In the genomic region with DNA sequence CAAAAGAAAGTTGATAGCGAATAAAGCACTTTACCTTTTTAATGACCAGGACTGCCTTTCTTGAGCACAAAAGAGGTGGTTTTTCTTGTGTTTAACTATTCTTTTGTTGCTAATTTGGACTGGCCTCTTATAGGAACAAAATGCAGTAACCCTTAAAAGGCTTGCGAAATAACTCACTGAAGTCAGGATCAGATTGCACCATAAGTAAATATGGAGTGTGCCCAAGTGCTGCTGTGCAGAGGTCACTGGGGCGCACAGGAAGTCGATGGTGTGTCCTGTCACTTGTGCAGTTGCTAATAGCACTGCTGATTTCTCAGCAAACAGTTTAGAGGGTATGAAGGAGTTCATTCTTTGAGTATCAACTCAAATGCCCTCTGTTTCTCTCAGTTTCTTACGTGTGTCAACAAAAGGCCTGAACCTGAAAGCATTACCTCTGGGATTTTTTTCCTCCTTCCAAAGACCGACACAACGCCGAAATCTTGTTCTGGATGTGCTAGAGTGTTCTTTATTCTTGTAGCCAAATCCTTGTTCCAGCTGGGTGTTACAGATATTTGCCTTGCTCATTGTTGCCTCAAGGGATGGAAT, we compare ENCODE assay signal across 11 cellular contexts.
A peak's percentile ranks its signal among the peaks of the same experiment; 100 is the strongest.
DNase-seq lines count a peak whose midpoint lies in the region; ATAC-seq, FAIRE-seq and TF ChIP-seq lines count a peak whose summit lies in the region.
"Had no signal": no experiment of that assay in that cellular context is flagged by ENCODE, and none has a peak within 500 bp of the region (broad histone marks: within the 10 kb centered on the region; RNA-seq: fewer than 3 reads in every experiment).

No MANE protein-coding gene starts in this region.

- peaks cover 3% of the 10 kb centered on the region for H3K79me2 ChIP-seq in HepG2 (ENCODE audit: insufficient read depth, low read length)

- FAIRE-seq in HepG2 (lab: Jason Lieb, UNC) = peak; percentile 89

- H3K36me3 ChIP-seq in adipocyte (ENCODE audit: control insufficient read depth, insufficient read depth, low read length, severe bottlenecking) (peaks cover 47% of the 10 kb centered on the region), HepG2 (replicated peaks in 1 of 2; ENCODE audit: control insufficient read depth in 1 of 2, insufficient read depth in 2 of 2, low read length in 2 of 2) (peaks cover 5 to 40% of the 10 kb centered on the region in 2 experiments)

- no peaks in the 10 kb centered on the region for H4K20me1 ChIP-seq in HepG2 (ENCODE audit: insufficient read depth, low read length)

- H3K27me3 ChIP-seq in adipocyte (replicated peaks; ENCODE audit: control insufficient read depth, insufficient read depth, low read length) (no peaks in the 10 kb centered on the region), HepG2 (ENCODE audit: control insufficient read depth in 1 of 2, insufficient read depth in 2 of 2, low read length in 2 of 2) (no peaks in the 10 kb centered on the region)
- H3K27me3 ChIP-seq: sigmoid colon, testis had no signal

- no peaks in the 10 kb centered on the region for H3K9me3 ChIP-seq in adipocyte (ENCODE audit: control insufficient read depth, low read length)
- H3K9me3 ChIP-seq in HepG2 (ENCODE audit: low read length) = no peaks in the 10 kb centered on the region
- H3K9me3 ChIP-seq: sigmoid colon, testis had no signal

- BruUV-seq in HepG2 (replicated peaks; lab: Mats Ljungman, UMichigan) = no TSS peak

- H3K9ac ChIP-seq in adipocyte (ENCODE audit: low read length) (peak overlapping the region; percentile 37), HepG2 (ENCODE audit: insufficient read depth, low read depth, low read length) (peak overlapping the region; percentile 62)

- CTCF ChIA-PET in HepG2 (lab: Yijun Ruan, JAX; ENCODE audit: low intra/inter-chr PET ratio, low total read pairs) = no interaction called here

- intact Hi-C loops in HepG2 (cut with micrococcal nuclease; ENCODE audit: unreplicated experiment) = loop anchor here (1.0 to 2.0 kb wide), 2 partner anchors 18 to 90 kb away; no protein-coding TSS in a partner anchor

- H3K4me2 ChIP-seq in HepG2 (ENCODE audit: low read depth, low read length) = peak overlapping the region; percentile 65

- 2% methylated on average over 8 of the region's 8 CpGs for WGBS in HepG2 (ENCODE audit: low lambda C conversion rate)

- TF ChIP-seq EP300 in HepG2 (IDR thresholded peaks at IDR 0.05; ENCODE audit: low read depth in 2 of 2, low read length in 2 of 2) (peak; percentile 98 to 99), HepG2 (CRISPR knock-in tag; IDR thresholded peaks at IDR 0.05; ENCODE audit: borderline replicate concordance) (peak; percentile 96)

- DNase-seq in AG08395 (ENCODE audit: low spot score) (peak; percentile 33), KBM-7 (peak; percentile 14), adipocyte (ENCODE audit: low read depth) (peak; percentile 86), HepG2 (ENCODE audit: low spot score) (peak; percentile 96), erythroblast (lab: John Stamatoyannopoulos, UW) (no peak)
- DNase-seq in stimulated activated CD4-positive, alpha-beta T cell treated with anti-CD3 and anti-CD28 coated beads, Interleukin-2, amount 100 ng/mL, for 24 hours = no peak
- DNase-seq: head of caudate nucleus, sigmoid colon, testis had no signal

- POLR2A ChIA-PET in HepG2 (lab: Yijun Ruan, JAX) = no interaction called here

- H3K4me1 ChIP-seq in adipocyte (ENCODE audit: control insufficient read depth, insufficient read depth, low read length) = peaks cover 36% of the 10 kb centered on the region
- peaks cover 63% of the 10 kb centered on the region for H3K4me1 ChIP-seq in HepG2 (ENCODE audit: insufficient read depth, low read length)
- H3K4me1 ChIP-seq: testis had no signal

- TF ChIP-seq POLR2A in HepG2 (IDR thresholded peaks at IDR 0.05; ENCODE audit: insufficient read depth in 1 of 2, low read depth in 2 of 2, low read length in 2 of 2) = no peak
- no peak for TF ChIP-seq POLR2A in erythroblast (IDR thresholded peaks at IDR 0.05; ENCODE audit: low read length)

- H3K27ac ChIP-seq in HepG2 (ENCODE audit: extremely low read length, insufficient read depth, low read length) = peak overlapping the region; percentile 87
- H3K27ac ChIP-seq: sigmoid colon, testis had no signal

- in situ Hi-C loops in KBM-7 (cut with MboI; ENCODE audit: low pct_unique_long_range_greater_than_20kb, low sequenced_read_pairs) = no loop called here
- in situ Hi-C loops in HepG2 (cut with HindIII; ENCODE audit: extremely low pct_ligation_motif_present, low pct_unique_long_range_greater_than_20kb) = no loop called here

- TF ChIP-seq RAD21 in HepG2 (CRISPR knock-in tag; IDR thresholded peaks at IDR 0.05) = no peak; the same call in 1 of the 2 replicates

- peak; percentile 98 for ATAC-seq in HepG2
- ATAC-seq in GM18868 (IDR thresholded peaks at IDR 0.05; ENCODE audit: unreplicated experiment) = no peak
- no peak for ATAC-seq in GM18502 (IDR thresholded peaks at IDR 0.05; ENCODE audit: poor library complexity, unreplicated experiment)

- H2AFZ ChIP-seq in HepG2 (ENCODE audit: low read length) = no peak overlapping the region

- peak; percentile 11; the same call in 1 of the 2 replicates for TF ChIP-seq CTCF in HepG2 (CRISPR knock-in tag; IDR thresholded peaks at IDR 0.05)

- peak overlapping the region; percentile 9 for H3K4me3 ChIP-seq in adipocyte (ENCODE audit: low read length)
- H3K4me3 ChIP-seq in HepG2 (replicated peaks in 1 of 3; ENCODE audit: insufficient read depth in 1 of 3, low read depth in 2 of 3, low read length in 3 of 3) = peak overlapping the region in 2 of 3 experiments; percentile 17 to 26; a peak in 1 of 6 replicates
- H3K4me3 ChIP-seq: sigmoid colon, testis had no signal

TF ChIP-seq in HepG2, 621 proteins besides CTCF, POLR2A, EP300 and RAD21 (continues in another document):
- TF ChIP-seq ZNF12 (CRISPR knock-in tag; IDR thresholded peaks at IDR 0.05) = peak; percentile 88
- no peak for TF ChIP-seq ZNF768 (CRISPR knock-in tag; IDR thresholded peaks at IDR 0.05)
- TF ChIP-seq DPF2 (CRISPR knock-in tag; IDR thresholded peaks at IDR 0.05; ENCODE audit: borderline replicate concordance, low read depth) = peak; percentile 100
- TF ChIP-seq PHF20 (CRISPR knock-in tag; IDR thresholded peaks at IDR 0.05) = no peak
- no peak; the same call in 1 of the 2 replicates for TF ChIP-seq ZNF460 (CRISPR knock-in tag; IDR thresholded peaks at IDR 0.05; ENCODE audit: borderline replicate concordance)
- TF ChIP-seq, protein P1, sequence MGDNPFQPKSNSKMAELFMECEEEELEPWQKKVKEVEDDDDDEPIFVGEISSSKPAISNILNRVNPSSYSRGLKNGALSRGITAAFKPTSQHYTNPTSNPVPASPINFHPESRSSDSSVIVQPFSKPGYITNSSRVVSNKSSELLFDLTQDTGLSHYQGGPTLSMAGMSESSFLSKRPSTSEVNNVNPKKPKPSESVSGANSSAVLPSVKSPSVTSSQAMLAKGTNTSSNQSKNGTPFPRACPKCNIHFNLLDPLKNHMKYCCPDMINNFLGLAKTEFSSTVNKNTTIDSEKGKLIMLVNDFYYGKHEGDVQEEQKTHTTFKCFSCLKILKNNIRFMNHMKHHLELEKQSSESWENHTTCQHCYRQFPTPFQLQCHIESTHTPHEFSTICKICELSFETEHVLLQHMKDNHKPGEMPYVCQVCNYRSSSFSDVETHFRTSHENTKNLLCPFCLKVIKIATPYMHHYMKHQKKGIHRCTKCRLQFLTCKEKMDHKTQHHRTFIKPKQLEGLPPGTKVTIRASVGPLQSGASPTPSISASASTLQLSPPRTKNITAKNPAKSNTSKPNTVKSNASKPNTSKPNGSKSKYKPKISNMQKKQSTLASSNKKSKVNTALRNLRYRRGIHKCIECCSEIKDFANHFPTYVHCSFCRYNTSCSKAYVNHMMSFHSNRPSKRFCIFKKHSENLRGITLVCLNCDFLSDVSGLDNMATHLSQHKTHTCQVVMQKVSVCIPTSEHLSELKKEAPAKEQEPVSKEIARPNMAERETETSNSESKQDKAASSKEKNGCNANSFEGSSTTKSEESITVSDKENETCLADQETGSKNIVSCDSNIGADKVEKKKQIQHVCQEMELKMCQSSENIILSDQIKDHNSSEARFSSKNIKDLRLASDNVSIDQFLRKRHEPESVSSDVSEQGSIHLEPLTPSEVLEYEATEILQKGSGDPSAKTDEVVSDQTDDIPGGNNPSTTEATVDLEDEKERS (CRISPR knock-in tag; IDR thresholded peaks at IDR 0.05) = peak; percentile 98
- TF ChIP-seq, protein P2, sequence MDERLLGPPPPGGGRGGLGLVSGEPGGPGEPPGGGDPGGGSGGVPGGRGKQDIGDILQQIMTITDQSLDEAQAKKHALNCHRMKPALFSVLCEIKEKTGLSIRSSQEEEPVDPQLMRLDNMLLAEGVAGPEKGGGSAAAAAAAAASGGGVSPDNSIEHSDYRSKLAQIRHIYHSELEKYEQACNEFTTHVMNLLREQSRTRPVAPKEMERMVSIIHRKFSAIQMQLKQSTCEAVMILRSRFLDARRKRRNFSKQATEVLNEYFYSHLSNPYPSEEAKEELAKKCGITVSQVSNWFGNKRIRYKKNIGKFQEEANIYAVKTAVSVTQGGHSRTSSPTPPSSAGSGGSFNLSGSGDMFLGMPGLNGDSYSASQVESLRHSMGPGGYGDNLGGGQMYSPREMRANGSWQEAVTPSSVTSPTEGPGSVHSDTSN (CRISPR knock-in tag; IDR thresholded peaks at IDR 0.05) = peak; percentile 49
- no peak for TF ChIP-seq ZKSCAN1 (IDR thresholded peaks at IDR 0.05; ENCODE audit: low read length)
- TF ChIP-seq, protein P3, sequence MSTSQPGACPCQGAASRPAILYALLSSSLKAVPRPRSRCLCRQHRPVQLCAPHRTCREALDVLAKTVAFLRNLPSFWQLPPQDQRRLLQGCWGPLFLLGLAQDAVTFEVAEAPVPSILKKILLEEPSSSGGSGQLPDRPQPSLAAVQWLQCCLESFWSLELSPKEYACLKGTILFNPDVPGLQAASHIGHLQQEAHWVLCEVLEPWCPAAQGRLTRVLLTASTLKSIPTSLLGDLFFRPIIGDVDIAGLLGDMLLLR (CRISPR knock-in tag; IDR thresholded peaks at IDR 0.05) = no peak
- peak; percentile 95 for TF ChIP-seq FOXO1 (CRISPR knock-in tag; IDR thresholded peaks at IDR 0.05)
- no peak for TF ChIP-seq ZNF550 (CRISPR knock-in tag; IDR thresholded peaks at IDR 0.05; ENCODE audit: borderline replicate concordance)
- TF ChIP-seq ZMYM4 (CRISPR knock-in tag; IDR thresholded peaks at IDR 0.05) = peak; percentile 95
- no peak for TF ChIP-seq ZNF83 (CRISPR knock-in tag; IDR thresholded peaks at IDR 0.05; ENCODE audit: borderline replicate concordance)
- TF ChIP-seq CCDC6 (CRISPR knock-in tag; IDR thresholded peaks at IDR 0.05) = peak; percentile 54; the same call in 1 of the 2 replicates
- no peak for TF ChIP-seq GPN1 (CRISPR knock-in tag; IDR thresholded peaks at IDR 0.05; ENCODE audit: borderline replicate concordance)
- TF ChIP-seq ZNF205 (CRISPR knock-in tag; IDR thresholded peaks at IDR 0.05) = peak; percentile 86
- no peak for TF ChIP-seq ZNF841 (CRISPR knock-in tag; IDR thresholded peaks at IDR 0.05; ENCODE audit: borderline replicate concordance)

Comparison
In these comparisons a context has a peak if more than half of its experiments do, and no peak if none do; other contexts are left out.
1. DNase-seq: peak in AG08395 (single experiment), KBM-7 (single experiment), adipocyte (single experiment) and HepG2 (single experiment); none in erythroblast (0 of 2) and stimulated activated CD4-positive, alpha-beta T cell treated with anti-CD3 and anti-CD28 coated beads, Interleukin-2, amount 100 ng/mL, for 24 hours (0 of 2).